In the genomic region with DNA sequence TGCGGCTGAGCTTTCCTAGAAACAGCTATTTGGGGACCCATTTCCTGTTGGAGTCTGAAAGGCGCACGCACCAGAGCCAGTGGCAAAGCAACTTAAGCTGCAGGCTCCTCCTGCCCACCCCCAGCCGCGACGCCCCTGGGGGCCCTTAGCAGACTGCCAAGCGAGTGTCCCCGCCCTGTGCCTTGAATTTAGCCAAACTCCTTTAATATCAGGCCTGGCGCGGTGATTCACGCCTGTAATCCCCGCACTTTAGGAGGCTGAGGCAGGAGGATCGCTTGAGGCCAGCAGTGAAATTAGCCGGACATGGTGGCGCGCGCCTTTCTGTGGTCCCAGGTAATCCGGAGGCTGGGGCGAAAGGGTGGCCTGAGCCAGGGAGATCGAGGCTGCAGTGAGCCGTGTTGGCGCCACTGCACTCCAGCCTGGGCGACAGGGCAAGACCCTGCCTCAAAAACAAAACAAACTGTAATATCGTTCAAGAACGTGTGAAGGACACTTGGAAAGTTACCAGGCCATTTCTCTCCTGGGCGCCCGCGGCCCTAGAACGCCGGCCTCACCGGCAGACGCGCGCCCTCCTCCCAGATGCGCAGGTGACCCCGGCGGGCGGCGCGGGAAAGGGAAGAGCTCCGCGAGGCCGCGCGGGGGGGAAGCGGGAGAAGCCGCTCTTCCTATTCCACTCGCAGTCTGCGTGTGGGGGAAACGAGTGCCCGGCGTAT, we compare ENCODE assay signal across 8 cellular contexts. TPM values are rescaled to one million over a fixed set of nuclear protein-coding genes. Genes with fewer than 3 reads are reported as not detected.
A peak's percentile ranks its signal among the peaks of the same experiment; 100 is the strongest.
DNase-seq lines count a peak whose midpoint lies in the region; ATAC-seq and TF ChIP-seq lines count a peak whose summit lies in the region.

No MANE protein-coding gene starts in this region.

- no TSS peak for BruUV-seq in Calu3 (replicated peaks; lab: Mats Ljungman, UMichigan)

- H3K27ac Mint-ChIP-seq in Calu3 (ENCODE audit: unreplicated experiment), result no peak overlapping the region
- no peak overlapping the region for H3K27ac Mint-ChIP-seq in activated naive CD4-positive, alpha-beta T cell treated with anti-CD3 and anti-CD28 coated beads, Interleukin-2, amount 50 U/mL, for 24 hours

- no peak for TF ChIP-seq CTCF in Calu3 (IDR thresholded peaks at IDR 0.05; ENCODE audit: unreplicated experiment)
- no peak for TF ChIP-seq CTCF in spleen (IDR thresholded peaks at IDR 0.05 in 8 of 11, conservative IDR thresholded peaks at IDR 0.05 in 3 of 11)

- DNase-seq in Calu3, result no peak
- DNase-seq in spleen, result peak; percentile 85
- DNase-seq in NCI-H2171 treated with DMSO at 0.1 percent for 48 hours (lab: John Stamatoyannopoulos, UW), result no peak
- no peak for DNase-seq in medulla oblongata (ENCODE audit: extremely low spot score)

- H3K9me3 ChIP-seq in spleen, result no peaks in the 10 kb centered on the region

- TF ChIP-seq POLR2A in spleen (IDR thresholded peaks at IDR 0.05), result peak in 1 of 3 donors; percentile 14

- WGBS in spleen, 5 donors, result 3 to 17% (median 10%) methylated on average over 37 to 52 of the region's 52 CpGs

- no peaks in the 10 kb centered on the region for H3K9me3 Mint-ChIP-seq in Calu3 (ENCODE audit: low read depth, unreplicated experiment)
- no peaks in the 10 kb centered on the region for H3K9me3 Mint-ChIP-seq in activated naive CD4-positive, alpha-beta T cell treated with anti-CD3 and anti-CD28 coated beads, Interleukin-2, amount 50 U/mL, for 24 hours

- H3K4me3 ChIP-seq in iPS-11a (ENCODE audit: low read depth, low read length) (peak overlapping the region; percentile 74), spleen (peak overlapping the region; percentile 55 to 84 (median 72))

- H3K27ac ChIP-seq in spleen, result peak overlapping the region; percentile 77 to 92 (median 89)

- no peaks in the 10 kb centered on the region for H3K36me3 ChIP-seq in spleen

- peak overlapping the region; percentile 97 for H3K4me3 Mint-ChIP-seq in Calu3 (ENCODE audit: low read depth, unreplicated experiment)
- H3K4me3 Mint-ChIP-seq in activated naive CD4-positive, alpha-beta T cell treated with anti-CD3 and anti-CD28 coated beads, Interleukin-2, amount 50 U/mL, for 24 hours, result peak overlapping the region; percentile 85

- H3K27me3 ChIP-seq in spleen (replicated peaks in 1 of 7), result peaks cover 0 to 35% (median 10%) of the 10 kb centered on the region in 7 donors

- peaks cover 6% of the 10 kb centered on the region for H3K4me1 Mint-ChIP-seq in Calu3 (ENCODE audit: low read depth, unreplicated experiment)
- peaks cover 19% of the 10 kb centered on the region for H3K4me1 Mint-ChIP-seq in activated naive CD4-positive, alpha-beta T cell treated with anti-CD3 and anti-CD28 coated beads, Interleukin-2, amount 50 U/mL, for 24 hours

- peaks cover 11 to 60% (median 42%) of the 10 kb centered on the region in 6 donors for H3K4me1 ChIP-seq in spleen

- peaks cover 25% of the 10 kb centered on the region for H3K36me3 Mint-ChIP-seq in Calu3 (ENCODE audit: insufficient read depth, unreplicated experiment)
- H3K36me3 Mint-ChIP-seq in activated naive CD4-positive, alpha-beta T cell treated with anti-CD3 and anti-CD28 coated beads, Interleukin-2, amount 50 U/mL, for 24 hours, result no peaks in the 10 kb centered on the region

- intact Hi-C loops in Calu3 (cut with micrococcal nuclease; ENCODE audit: unreplicated experiment), result loop anchor here (5.0 kb wide), 1 partner anchor 57 kb away; no protein-coding TSS in a partner anchor
- intact Hi-C loops in spleen (cut with DNase I; ENCODE audit: low total_unique reads), result loop anchor here (5.0 to 10.0 kb wide), 2 partner anchors 57 to 110 kb away; no protein-coding TSS in a partner anchor

- CTCF ChIA-PET in Calu3 (lab: Charles Lee), result interaction anchor here (0.7 to 0.8 kb wide), 3 partner anchors 113 to 1004 kb away, joined by 3 to 8 read pairs (median 7); no protein-coding TSS in a partner anchor

- ATAC-seq in HG03175 (IDR thresholded peaks at IDR 0.05; ENCODE audit: unreplicated experiment) (peak; percentile 11), HG03520 (IDR thresholded peaks at IDR 0.05; ENCODE audit: unreplicated experiment) (no peak)

- peaks cover 14% of the 10 kb centered on the region for H3K27me3 Mint-ChIP-seq in Calu3 (ENCODE audit: unreplicated experiment)
- H3K27me3 Mint-ChIP-seq in activated naive CD4-positive, alpha-beta T cell treated with anti-CD3 and anti-CD28 coated beads, Interleukin-2, amount 50 U/mL, for 24 hours, result peaks cover 27% of the 10 kb centered on the region

RNA-seq across cellular contexts. Expression of a gene that starts 1.0 kb away (rescaled TPM):
- total RNA-seq in Calu3 (2022) (13.6 and 14.4 TPM in 2 replicates), spleen (100 to 1,000 TPM in 4 of 7 donors, 10 to 100 TPM in 3; 57.3 to 128 (median 111) TPM)
- polyA plus RNA-seq in spleen, result 1 to 10 TPM; 4.7 to 9.0 (median 7.0) TPM
